ENCODE assay signal across 8 cellular contexts in the genomic region with DNA sequence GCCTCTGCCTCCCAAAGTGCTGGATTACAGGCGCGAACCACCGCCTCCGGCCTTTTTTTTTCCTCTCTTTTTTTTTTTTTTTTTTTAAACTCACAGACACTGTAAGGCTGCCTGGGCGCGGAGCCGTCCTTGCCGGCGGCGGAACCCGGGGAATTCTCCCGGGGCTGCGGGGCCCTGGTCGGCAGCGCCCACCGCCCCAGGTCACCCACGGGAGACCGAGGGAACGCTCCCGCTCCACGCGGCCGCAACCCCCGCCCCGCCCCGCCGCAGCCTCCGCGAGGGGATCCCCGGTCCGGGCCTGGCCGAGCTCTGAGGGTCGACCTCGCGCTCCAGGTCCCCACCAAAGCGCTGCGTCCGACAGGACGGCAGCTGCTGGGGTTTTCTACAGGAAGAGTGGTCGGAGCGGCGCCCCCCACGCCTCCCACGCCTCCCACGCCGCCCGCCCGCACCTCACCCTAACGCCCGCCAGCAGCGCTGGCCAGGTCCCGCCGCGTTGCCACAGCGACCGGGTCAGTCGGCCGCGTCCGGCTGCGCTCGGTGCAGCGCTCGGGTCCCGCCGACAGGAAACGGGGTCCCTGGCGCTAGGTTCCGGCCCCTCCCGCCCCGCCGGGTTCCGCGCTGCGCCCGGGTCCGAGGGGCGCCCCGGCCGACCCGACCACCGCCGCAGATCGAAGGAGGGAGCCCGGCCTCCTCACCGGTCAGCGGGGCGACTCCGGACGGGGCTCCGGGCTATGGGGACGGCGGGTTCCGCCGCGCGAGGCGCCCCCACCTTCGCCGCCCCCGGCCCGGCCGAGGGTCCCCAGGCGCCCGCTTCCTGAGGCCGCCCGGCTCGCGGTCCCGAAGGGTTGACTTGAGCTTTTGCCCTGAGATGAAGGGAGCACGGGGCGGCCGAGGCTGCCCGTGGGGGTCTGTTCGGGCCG. TPM values are rescaled to one million over a fixed set of nuclear protein-coding genes. Genes with fewer than 3 reads are reported as not detected.
DNase-seq lines count a peak whose midpoint lies in the region; ATAC-seq, FAIRE-seq and TF ChIP-seq lines count a peak whose summit lies in the region.

A gene with protein sequence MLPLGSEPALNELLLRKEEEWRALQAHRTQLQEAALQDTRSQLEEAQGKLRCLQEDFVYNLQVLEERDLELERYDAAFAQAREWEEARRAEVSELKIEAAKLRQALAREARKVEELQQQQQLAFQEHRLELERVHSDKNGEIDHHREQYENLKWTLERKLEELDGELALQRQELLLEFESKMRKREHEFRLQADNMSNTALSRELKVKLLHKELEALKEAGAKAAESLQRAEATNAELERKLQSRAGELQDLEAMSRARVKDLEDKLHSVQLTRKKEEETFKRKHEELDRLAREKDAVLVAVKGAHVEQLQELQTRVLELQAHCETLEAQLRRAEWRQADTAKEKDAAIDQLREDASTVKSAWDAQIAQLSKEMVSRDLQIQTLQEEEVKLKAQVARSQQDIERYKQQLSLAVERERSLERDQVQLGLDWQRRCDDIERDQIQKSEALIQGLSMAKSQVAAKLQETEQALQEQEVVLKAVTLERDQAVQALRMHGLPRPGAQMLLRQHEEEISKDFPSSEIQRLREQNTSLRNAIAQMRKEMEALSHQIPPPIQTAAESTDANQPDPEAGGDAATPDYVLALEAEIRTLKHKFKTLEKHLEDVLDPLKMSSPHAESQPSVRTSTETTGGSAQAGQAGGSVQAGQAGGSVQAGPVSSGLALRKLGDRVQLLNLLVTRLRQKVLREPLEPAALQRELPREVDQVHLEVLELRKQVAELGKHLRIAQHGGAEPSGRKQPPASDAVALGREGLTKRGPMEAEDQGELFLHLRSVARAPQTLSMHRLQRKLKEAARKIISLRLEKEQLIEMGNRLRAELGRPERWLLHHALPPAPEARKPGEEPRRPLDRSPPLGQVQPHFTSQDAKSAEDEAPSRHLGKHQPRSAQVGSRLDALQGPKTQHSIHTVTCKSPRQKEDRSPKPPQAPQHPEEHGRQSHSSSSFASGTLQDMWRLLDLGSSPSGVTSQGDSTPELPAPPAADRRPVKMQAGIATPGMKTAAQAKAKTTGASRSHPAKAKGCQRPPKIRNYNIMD (minus strand): TSS at position 512 of the 920 bp plus-strand sequence. CDS start 10,898 bp downstream, outside the sequence.

- H3K79me2 ChIP-seq in Karpas-422 (ENCODE audit: low read length) (no peaks in the 10 kb centered on the region), GM12878 (ENCODE audit: control insufficient read depth, insufficient read depth, low read length) (no peaks in the 10 kb centered on the region; the same call in 1 of the 2 replicates)

- RAD21 ChIA-PET in GM12878 (lab: Charles Lee; ENCODE audit: unreplicated experiment): interaction anchor here (1.1 kb wide), 1 partner anchor 86 kb away, joined by 3 read pairs; no protein-coding TSS in a partner anchor

- no peak for TF ChIP-seq EP300 in GM12878 (IDR thresholded peaks at IDR 0.05; ENCODE audit: borderline replicate concordance in 1 of 2, control insufficient read depth in 1 of 2, low read depth in 2 of 2, low read length in 2 of 2)

- intact Hi-C loops in T-helper 2 cell treated with Interferon-gamma antibody and Interleukin-4, amounts not matched to agents 100 ng/mL and 5 ng/mL, for 36 hours (cut with micrococcal nuclease): no loop called here
- intact Hi-C loops in GM12878 (cut with micrococcal nuclease; ENCODE audit: unreplicated experiment): loop anchor here (2.0 kb wide), 1 partner anchor 16 kb away; a partner anchor contains a TSS
- intact Hi-C loops in sciatic nerve (cut with DNase I): no loop called here

- peak; percentile 93 for DNase-seq in Karpas-422
- no peak for DNase-seq in GM12878 (ENCODE audit: low read depth, low spot score)
- DNase-seq in sciatic nerve (ENCODE audit: low spot score): peak; percentile 88
- no peak for DNase-seq in NCI-H2029 (lab: John Stamatoyannopoulos, UW)

- no peaks in the 10 kb centered on the region for H3K9me2 ChIP-seq in Karpas-422 (replicated peaks; ENCODE audit: insufficient read depth, low read length)

- no peak within 1 kb of the TSS for H3K27ac ChIP-seq in Karpas-422 (ENCODE audit: low read length)
- peak within 1 kb of the TSS; percentile 72 for H3K27ac ChIP-seq in GM12878 (ENCODE audit: control insufficient read depth, insufficient read depth)

- TF ChIP-seq POLR2A in GM12878 (IDR thresholded peaks at IDR 0.05; ENCODE audit: low read depth, low read length): peak; percentile 68

- ATAC-seq in GM21717 (IDR thresholded peaks at IDR 0.05; ENCODE audit: unreplicated experiment): peak; percentile 51
- peak; percentile 77 for ATAC-seq in GM12878
- peak; percentile 71 for ATAC-seq in sciatic nerve

- H2AFZ ChIP-seq in Karpas-422 (ENCODE audit: low read length) (peak within 1 kb of the TSS; percentile 97), GM12878 (ENCODE audit: control insufficient read depth, low read depth, low read length) (peak within 1 kb of the TSS; percentile 87)

- SMC1A ChIA-PET in GM12878 (lab: Charles Lee; ENCODE audit: uncharacterized antibody, unreplicated experiment): interaction anchor here (1.2 kb wide), 1 partner anchor 205 kb away, joined by 3 read pairs; no protein-coding TSS in a partner anchor

- H3K4me1 ChIP-seq in ES-I3 (ENCODE audit: insufficient read depth, low read length) (peaks cover 7% of the 10 kb centered on the region; the same call in 1 of the 2 replicates), Karpas-422 (ENCODE audit: low read length) (peaks cover 15% of the 10 kb centered on the region), GM12878 (ENCODE audit: control insufficient read depth, insufficient read depth, low read length) (peaks cover 29% of the 10 kb centered on the region)

- H3K4me3 ChIP-seq in Karpas-422 (ENCODE audit: low read length) (peak within 1 kb of the TSS; percentile 93), GM12878 (peak within 1 kb of the TSS; percentile 76), iPS-11a (ENCODE audit: low read depth, low read length) (peak within 1 kb of the TSS; percentile 61)

- CTCF ChIA-PET in GM12878 (lab: Yijun Ruan, JAX): interaction anchor here (0.6 to 1.4 kb wide), 3 partner anchors 10 to 89 kb away, joined by 3 read pairs; no protein-coding TSS in a partner anchor

- no peak for FAIRE-seq in GM12878 (lab: Jason Lieb, UNC)

- H3K27me3 ChIP-seq in Karpas-422 (ENCODE audit: low read length): no peaks in the 10 kb centered on the region
- H3K27me3 ChIP-seq in GM12878 (replicated peaks in 1 of 2; ENCODE audit: control insufficient read depth in 2 of 2, insufficient read depth in 2 of 2, low read length in 1 of 2): no peaks in the 10 kb centered on the region

- H4K20me1 ChIP-seq in Karpas-422 (ENCODE audit: insufficient read depth, low read depth, low read length): no peaks in the 10 kb centered on the region
- no peaks in the 10 kb centered on the region for H4K20me1 ChIP-seq in GM12878 (ENCODE audit: control insufficient read depth, insufficient read depth)

- no peak for TF ChIP-seq RAD21 in GM12878 (IDR thresholded peaks at IDR 0.05; ENCODE audit: insufficient read depth, low read depth, low read length)

- WGBS in GM12878 (ENCODE audit: insufficient coverage, insufficient replicate concordance, low lambda C conversion rate, missing lambda C conversion rate): 3% methylated on average over 64 of the region's 116 CpGs

- peak within 1 kb of the TSS; percentile 98 for H3K9ac ChIP-seq in ES-I3 (ENCODE audit: low read depth, low read length)
- H3K9ac ChIP-seq in Karpas-422 (ENCODE audit: low read length): peak within 1 kb of the TSS; percentile 88
- H3K9ac ChIP-seq in GM12878 (ENCODE audit: control insufficient read depth, insufficient read depth, low read length): peak within 1 kb of the TSS; percentile 87

- H3K9me3 ChIP-seq in ES-I3 (ENCODE audit: control insufficient read depth, insufficient read depth, low read length) (no peaks in the 10 kb centered on the region; the same call in 1 of the 2 replicates), Karpas-422 (ENCODE audit: low read length) (no peaks in the 10 kb centered on the region), GM12878 (replicated peaks; ENCODE audit: control insufficient read depth, insufficient read depth, low read length) (no peaks in the 10 kb centered on the region)

- H3K4me2 ChIP-seq in Karpas-422 (ENCODE audit: low read depth, low read length, poor library complexity, severe bottlenecking) (peak within 1 kb of the TSS; percentile 85), GM12878 (ENCODE audit: control insufficient read depth, insufficient read depth) (peak within 1 kb of the TSS; percentile 81)

- in situ Hi-C loops in GM12878 (cut with MboI): no loop called here

- TF ChIP-seq CTCF in GM12878 (IDR thresholded peaks at IDR 0.05 in 2 of 3, conservative IDR thresholded peaks at IDR 0.05 in 1 of 3; ENCODE audit: control insufficient read depth in 2 of 3, extremely low read depth in 1 of 3, insufficient read depth in 1 of 3, low read depth in 3 of 3, low read length in 3 of 3): no peak

- H3K36me3 ChIP-seq in ES-I3 (ENCODE audit: insufficient read depth, low read length) (no peaks in the 10 kb centered on the region), Karpas-422 (ENCODE audit: insufficient read depth, low read length) (no peaks in the 10 kb centered on the region), GM12878 (ENCODE audit: control insufficient read depth in 2 of 2, insufficient read depth in 2 of 2, low read length in 1 of 2) (no peaks in the 10 kb centered on the region)

- POLR2A ChIA-PET in GM12878 (lab: Charles Lee): interaction anchor here (0.6 to 3.0 kb wide), 5 partner anchors 12 to 697 kb away, joined by 3 to 10 read pairs (median 5); a partner anchor contains a TSS

- no TSS peak for BruUV-seq in GM12878 (replicated peaks; lab: Mats Ljungman, UMichigan)

RNA-seq across cellular contexts. Expression of the gene that starts here (rescaled TPM):
- 31.3 and 37.4 TPM in 2 replicates for total RNA-seq in Karpas-422 (2014; rRNA removed; shearing (Covaris generic); ENCODE audit: low replicate concordance)
- total RNA-seq in T-helper 2 cell treated with Interferon-gamma antibody and Interleukin-4, amounts not matched to agents 100 ng/mL and 5 ng/mL, for 36 hours: 59.0 and 60.1 TPM in 2 replicates
- 92.3 and 116 TPM in 2 replicates for total RNA-seq in GM12878 (2013; cell fraction: nucleolus; rRNA removed)
- total RNA-seq in GM12878 (2014; rRNA removed) (43.0 and 49.0 TPM in 2 replicates), GM12878 (2014; rRNA removed; fragmentation: Illumina TruSeq; extraction: Trizol) (36.9 and 42.5 TPM in 2 replicates), GM12878 (2021) (69.1 and 74.1 TPM in 2 replicates), sciatic nerve (50.6 TPM)
- 82.9 TPM for polyA plus RNA-seq in GM12878 (2011; ENCODE audit: low read depth)
- polyA plus RNA-seq in GM12878 (2011; rRNA removed) (16.2 and 30.5 TPM in 2 replicates), GM12878 (2014; fragmentation: Illumina TruSeq; extraction: Trizol) (7.2 and 29.3 TPM in 2 replicates), GM12878 (2014; fragmentation: Nextera tagmentation; extraction: Ambion mirVana) (10 to 100 TPM in 1 of 2 experiments, 1 to 10 TPM in 1; 5.4 to 18.0 TPM), GM12878 (2014; rRNA removed) (123 and 135 TPM in 2 replicates), GM12878 (2016; fragmentation: Nextera tagmentation; extraction: Ambion mirVana) (10 to 100 TPM; 77.2 to 80.3 TPM)
- polyA plus RNA-seq in GM12878 (2011; cell fraction: cytosol; rRNA removed): 93.0 and 152 TPM in 2 replicates
- 97.1 and 115 TPM in 2 replicates for polyA plus RNA-seq in GM12878 (2011; cell fraction: nucleus; rRNA removed)
- polyA plus RNA-seq in GM12878 (2012): 44.5 and 61.4 TPM in 2 replicates
- polyA minus RNA-seq in GM12878 (2011; rRNA and poly(A)+ RNA removed): 9.0 and 23.6 TPM in 2 replicates
- polyA minus RNA-seq in GM12878 (2011; cell fraction: cytosol; rRNA and poly(A)+ RNA removed): 7.8 and 11.4 TPM in 2 replicates
- 13.3 and 20.4 TPM in 2 replicates for polyA minus RNA-seq in GM12878 (2011; cell fraction: nucleus; rRNA and poly(A)+ RNA removed)

Comparison
In these comparisons a context has a peak if more than half of its experiments do, and no peak if none do; other contexts are left out.
1. DNase-seq: peak in Karpas-422 (single experiment) and sciatic nerve (single experiment); none in GM12878 (single experiment) and NCI-H2029 (single experiment).
2. Peak in every context shown above with its lines, with median percentiles within 50 percentile points of each other: H3K9ac ChIP-seq, ATAC-seq and H3K4me3 ChIP-seq.